8 cellular contexts compared by ENCODE assay signal in the genomic region with DNA sequence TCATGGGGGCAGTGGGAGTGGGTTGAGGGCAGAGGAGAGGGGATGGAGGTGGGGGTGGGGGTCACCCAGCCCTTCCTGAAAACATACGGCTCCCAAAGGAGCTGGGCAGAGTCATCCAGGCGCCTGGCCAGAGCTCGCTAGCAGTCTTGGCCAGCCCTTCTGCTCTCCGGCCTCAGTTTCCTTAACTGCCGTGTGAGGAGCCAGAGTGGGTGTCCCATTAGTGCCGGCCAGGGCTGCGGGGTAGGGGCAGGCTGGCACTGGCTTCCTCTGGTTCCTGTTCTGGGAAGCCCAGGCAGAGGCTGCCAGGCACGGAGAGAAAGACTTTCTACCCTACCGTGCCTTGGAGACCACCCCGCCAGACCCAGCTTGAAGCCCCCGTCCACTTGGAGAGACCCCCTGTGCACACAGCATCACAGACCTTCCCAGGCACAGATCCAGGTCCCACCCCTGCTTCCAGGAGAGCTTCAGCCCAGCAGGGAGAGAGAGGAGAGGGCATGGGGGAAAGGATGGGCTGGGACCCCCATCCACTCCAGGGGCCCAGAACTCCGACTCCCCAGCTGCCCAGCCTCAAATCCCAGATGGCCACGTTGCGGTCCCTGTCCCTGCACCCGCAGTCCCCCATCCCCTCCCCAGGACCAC.
DNase-seq lines count a peak whose midpoint lies in the region; ATAC-seq and TF ChIP-seq lines count a peak whose summit lies in the region.

No MANE protein-coding gene starts in this region.

- DNase-seq in activated naive CD4-positive, alpha-beta T cell treated with anti-CD3 and anti-CD28 coated beads for 36 hours: no peak
- DNase-seq in activated naive CD4-positive, alpha-beta T cell treated with anti-CD3 and anti-CD28 coated beads, Interleukin-2, amount 10 ng/mL, durations not matched to agents 7 days and 5 days: no peak
- no peak for DNase-seq in cardiac fibroblast (ENCODE audit: low read depth in 2 of 2)
- DNase-seq in type B pancreatic cell (ENCODE audit: extremely low spot score, unreplicated experiment): no peak
- DNase-seq in NCI-H2107 treated with DMSO at 0.1 percent for 48 hours (lab: John Stamatoyannopoulos, UW; ENCODE audit: unreplicated experiment): no peak

- peaks cover 34 to 41% of the 10 kb centered on the region in 2 donors for H3K4me1 ChIP-seq in mucosa of rectum (ENCODE audit: control insufficient read depth in 2 of 2, insufficient read depth in 2 of 2, low read length in 2 of 2)

- peaks cover 11 to 19% of the 10 kb centered on the region in 2 donors for H3K36me3 ChIP-seq in mucosa of rectum (ENCODE audit: control insufficient read depth in 2 of 2, insufficient read depth in 2 of 2, low read length in 2 of 2)

- peak overlapping the region; percentile 54 to 56 for H3K9ac ChIP-seq in mucosa of rectum (ENCODE audit: low read depth in 1 of 2, low read length in 2 of 2)

- H3K9me3 ChIP-seq in mucosa of rectum (ENCODE audit: control insufficient read depth in 2 of 2, low read length in 2 of 2): no peaks in the 10 kb centered on the region

- H3K36me3 Mint-ChIP-seq in activated naive CD4-positive, alpha-beta T cell treated with anti-CD3 and anti-CD28 coated beads for 36 hours (ENCODE audit: low read depth): peaks cover 5% of the 10 kb centered on the region
- peaks cover 10% of the 10 kb centered on the region for H3K36me3 Mint-ChIP-seq in activated naive CD4-positive, alpha-beta T cell treated with anti-CD3 and anti-CD28 coated beads, Interleukin-2, amount 10 ng/mL, durations not matched to agents 7 days and 5 days
- peaks cover 4% of the 10 kb centered on the region for H3K36me3 Mint-ChIP-seq in type B pancreatic cell

- H3K4me3 ChIP-seq in cardiac fibroblast (replicated peaks in 1 of 2; ENCODE audit: low read depth in 2 of 2, low read length in 2 of 2) (peak overlapping the region; percentile 52 to 75), mucosa of rectum (ENCODE audit: low read length in 2 of 2) (peak overlapping the region; percentile 53 to 63)

- TF ChIP-seq POLR2A in GM18505 (IDR thresholded peaks at IDR 0.05; ENCODE audit: borderline replicate concordance, extremely low read depth, insufficient read depth, insufficient read length): no peak

- H3K4me1 Mint-ChIP-seq in activated naive CD4-positive, alpha-beta T cell treated with anti-CD3 and anti-CD28 coated beads for 36 hours (ENCODE audit: low read depth): peaks cover 34% of the 10 kb centered on the region
- H3K4me1 Mint-ChIP-seq in activated naive CD4-positive, alpha-beta T cell treated with anti-CD3 and anti-CD28 coated beads, Interleukin-2, amount 10 ng/mL, durations not matched to agents 7 days and 5 days: peaks cover 36% of the 10 kb centered on the region
- peaks cover 8% of the 10 kb centered on the region for H3K4me1 Mint-ChIP-seq in type B pancreatic cell (ENCODE audit: unreplicated experiment)

- no peak for TF ChIP-seq CTCF in cardiac fibroblast (IDR thresholded peaks at IDR 0.05; ENCODE audit: low read depth, low read length)
- TF ChIP-seq CTCF in type B pancreatic cell (conservative IDR thresholded peaks at IDR 0.05): no peak

- peak overlapping the region; percentile 91 to 94 for H3K27ac ChIP-seq in mucosa of rectum (ENCODE audit: low read depth in 2 of 2, low read length in 2 of 2)

- H3K27me3 Mint-ChIP-seq in activated naive CD4-positive, alpha-beta T cell treated with anti-CD3 and anti-CD28 coated beads for 36 hours (ENCODE audit: low read depth): no peaks in the 10 kb centered on the region
- peaks cover 4% of the 10 kb centered on the region for H3K27me3 Mint-ChIP-seq in activated naive CD4-positive, alpha-beta T cell treated with anti-CD3 and anti-CD28 coated beads, Interleukin-2, amount 10 ng/mL, durations not matched to agents 7 days and 5 days
- H3K27me3 Mint-ChIP-seq in type B pancreatic cell: no peaks in the 10 kb centered on the region

- H3K4me3 Mint-ChIP-seq in activated naive CD4-positive, alpha-beta T cell treated with anti-CD3 and anti-CD28 coated beads for 36 hours: peak overlapping the region; percentile 18
- no peak overlapping the region for H3K4me3 Mint-ChIP-seq in activated naive CD4-positive, alpha-beta T cell treated with anti-CD3 and anti-CD28 coated beads, Interleukin-2, amount 10 ng/mL, durations not matched to agents 7 days and 5 days
- H3K4me3 Mint-ChIP-seq in type B pancreatic cell: peak overlapping the region; percentile 71

- ATAC-seq in GM18505 (IDR thresholded peaks at IDR 0.05; ENCODE audit: unreplicated experiment) (no peak), HG02763 (IDR thresholded peaks at IDR 0.05; ENCODE audit: unreplicated experiment) (no peak)

- no peaks in the 10 kb centered on the region for H3K27me3 ChIP-seq in mucosa of rectum (ENCODE audit: control insufficient read depth in 2 of 2, insufficient read depth in 2 of 2, low read length in 2 of 2)

- no peak overlapping the region for H3K27ac Mint-ChIP-seq in activated naive CD4-positive, alpha-beta T cell treated with anti-CD3 and anti-CD28 coated beads for 36 hours
- no peak overlapping the region for H3K27ac Mint-ChIP-seq in activated naive CD4-positive, alpha-beta T cell treated with anti-CD3 and anti-CD28 coated beads, Interleukin-2, amount 10 ng/mL, durations not matched to agents 7 days and 5 days
- no peak overlapping the region for H3K27ac Mint-ChIP-seq in type B pancreatic cell

- H3K9me3 Mint-ChIP-seq in activated naive CD4-positive, alpha-beta T cell treated with anti-CD3 and anti-CD28 coated beads for 36 hours: no peaks in the 10 kb centered on the region
- no peaks in the 10 kb centered on the region for H3K9me3 Mint-ChIP-seq in activated naive CD4-positive, alpha-beta T cell treated with anti-CD3 and anti-CD28 coated beads, Interleukin-2, amount 10 ng/mL, durations not matched to agents 7 days and 5 days
- no peaks in the 10 kb centered on the region for H3K9me3 Mint-ChIP-seq in type B pancreatic cell

- CTCF ChIA-PET in activated naive CD4-positive, alpha-beta T cell treated with anti-CD3 and anti-CD28 coated beads for 36 hours (lab: Charles Lee): interaction anchor here (0.8 to 0.9 kb wide), 2 partner anchors 376 to 380 kb away, joined by 3 to 5 read pairs; no protein-coding TSS in a partner anchor
- CTCF ChIA-PET in activated naive CD4-positive, alpha-beta T cell treated with anti-CD3 and anti-CD28 coated beads, Interleukin-2, amount 10 ng/mL, durations not matched to agents 7 days and 5 days (lab: Charles Lee): interaction anchor here (1.5 to 1.6 kb wide), 2 partner anchors 11 to 384 kb away, joined by 3 to 8 read pairs; no protein-coding TSS in a partner anchor

- intact Hi-C loops in activated naive CD4-positive, alpha-beta T cell treated with anti-CD3 and anti-CD28 coated beads for 36 hours (cut with micrococcal nuclease): no loop called here
